Comparison of ENCODE assay signal across 17 cellular contexts in the genomic region with DNA sequence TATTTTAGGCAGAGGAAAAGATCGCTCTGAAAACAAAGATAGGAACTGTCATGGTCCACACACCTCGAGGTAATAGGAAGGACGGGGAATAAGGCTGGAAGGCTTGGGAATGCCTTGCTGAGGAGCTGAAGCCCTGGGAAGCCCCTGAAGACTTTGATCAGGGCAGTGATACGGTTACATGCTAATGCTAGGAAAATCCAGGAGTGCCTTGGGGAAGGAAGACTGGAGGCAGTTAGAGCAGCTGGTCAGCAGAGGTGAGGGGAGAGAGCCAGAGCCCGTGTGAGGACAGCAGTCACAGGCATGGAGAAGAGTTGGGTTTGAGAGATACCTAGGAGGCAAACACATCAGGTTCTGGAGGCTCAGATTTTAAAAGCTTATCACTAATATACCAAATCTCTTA. TPM values are rescaled to one million over a fixed set of nuclear protein-coding genes. Genes with fewer than 3 reads are reported as not detected.
DNase-seq lines count a peak whose midpoint lies in the region; ATAC-seq and TF ChIP-seq lines count a peak whose summit lies in the region.
"Had no signal": no experiment of that assay in that cellular context is flagged by ENCODE, and none has a peak within 500 bp of the region (broad histone marks: within the 10 kb centered on the region; RNA-seq: fewer than 3 reads in every experiment).

No MANE protein-coding gene starts in this region.

- ATAC-seq in WTC11 (no peak), left cardiac atrium (no peak), HG02973 (IDR thresholded peaks at IDR 0.05; ENCODE audit: unreplicated experiment) (no peak)
- no peak for ATAC-seq in stimulated activated memory B cell treated with anti-CD40 and anti-IgM and Interleukin-4, amounts not matched to agents 10 μg/mL and 1 μg/mL and 100 μg/mL, for 72 hours

- TF ChIP-seq POLR2A in breast epithelium (IDR thresholded peaks at IDR 0.05), result no peak

- no peaks in the 10 kb centered on the region for H3K27me3 ChIP-seq in breast epithelium

- intact Hi-C loops in MCF 10A (cut with micrococcal nuclease) (no loop called here), breast epithelium (cut with DNase I; ENCODE audit: low total_unique reads) (no loop called here), left cardiac atrium (cut with DNase I) (no loop called here)

- DNase-seq in MCF 10A (ENCODE audit: unreplicated experiment), result no peak
- no peak for DNase-seq in breast epithelium (ENCODE audit: low spot score in 2 of 2)
- DNase-seq in WTC11 (ENCODE audit: low spot score), result no peak
- DNase-seq in mesothelial cell of epicardium (ENCODE audit: low spot score in 2 of 2, unreplicated experiment in 2 of 2), result no peak
- DNase-seq in NCI-H146 treated with DMSO at 0.1 percent for 48 hours (lab: John Stamatoyannopoulos, UW; ENCODE audit: unreplicated experiment), result no peak
- DNase-seq in left cardiac atrium, result no peak
- DNase-seq: C1 segment of cervical spinal cord, COR-L47, Karpas-422, MM.1S, NCI-H1105 treated with DMSO at 0.1 percent for 48 hours, NCI-H187, NCI-H345, NCI-H69, SHP77 had no signal

- H3K27me3 Mint-ChIP-seq in MCF 10A (ENCODE audit: insufficient read depth, unreplicated experiment) (no peaks in the 10 kb centered on the region), WTC11 (ENCODE audit: low read depth) (no peaks in the 10 kb centered on the region), mesothelial cell of epicardium (ENCODE audit: low read depth) (no peaks in the 10 kb centered on the region)
- no peaks in the 10 kb centered on the region for H3K27me3 Mint-ChIP-seq in stimulated activated memory B cell treated with anti-CD40 and anti-IgM and Interleukin-4, amounts not matched to agents 10 μg/mL and 1 μg/mL and 100 μg/mL, for 72 hours

- H3K36me3 ChIP-seq in breast epithelium, result no peaks in the 10 kb centered on the region

- CTCF ChIA-PET in MCF 10A (lab: Yijun Ruan, JAX) (interaction anchor here (0.6 kb wide), 1 partner anchor 470 kb away, joined by 3 read pairs; no protein-coding TSS in a partner anchor), WTC11 (lab: Charles Lee) (no interaction called here)

- H3K4me3 ChIP-seq in breast epithelium, result no peak overlapping the region

- TF ChIP-seq CTCF in MCF 10A (IDR thresholded peaks at IDR 0.05; ENCODE audit: unreplicated experiment) (no peak), breast epithelium (IDR thresholded peaks at IDR 0.05) (no peak), WTC11 (IDR thresholded peaks at IDR 0.05) (no peak), mesothelial cell of epicardium (IDR thresholded peaks at IDR 0.05; ENCODE audit: unreplicated experiment) (no peak)

- no peak overlapping the region for H3K4me3 Mint-ChIP-seq in MCF 10A (ENCODE audit: unreplicated experiment)
- H3K4me3 Mint-ChIP-seq in WTC11, result no peak overlapping the region
- H3K4me3 Mint-ChIP-seq in mesothelial cell of epicardium, result no peak overlapping the region
- H3K4me3 Mint-ChIP-seq in stimulated activated memory B cell treated with anti-CD40 and anti-IgM and Interleukin-4, amounts not matched to agents 10 μg/mL and 1 μg/mL and 100 μg/mL, for 72 hours, result no peak overlapping the region

- H3K4me1 ChIP-seq in breast epithelium, result no peaks in the 10 kb centered on the region

- H3K9me3 Mint-ChIP-seq in MCF 10A (ENCODE audit: unreplicated experiment), result no peaks in the 10 kb centered on the region
- H3K9me3 Mint-ChIP-seq in WTC11, result no peaks in the 10 kb centered on the region
- no peaks in the 10 kb centered on the region for H3K9me3 Mint-ChIP-seq in mesothelial cell of epicardium
- H3K9me3 Mint-ChIP-seq in stimulated activated memory B cell treated with anti-CD40 and anti-IgM and Interleukin-4, amounts not matched to agents 10 μg/mL and 1 μg/mL and 100 μg/mL, for 72 hours, result no peaks in the 10 kb centered on the region

- POLR2A ChIA-PET in MCF 10A (lab: Yijun Ruan, JAX) (no interaction called here), WTC11 (lab: Charles Lee) (no interaction called here)

- no peak overlapping the region for H3K27ac ChIP-seq in breast epithelium

- H3K36me3 Mint-ChIP-seq in MCF 10A (ENCODE audit: insufficient read depth, unreplicated experiment), result peaks cover 22% of the 10 kb centered on the region
- peaks cover 3% of the 10 kb centered on the region; the same call in 1 of the 2 replicates for H3K36me3 Mint-ChIP-seq in WTC11
- H3K36me3 Mint-ChIP-seq in mesothelial cell of epicardium, result no peaks in the 10 kb centered on the region
- H3K36me3 Mint-ChIP-seq in stimulated activated memory B cell treated with anti-CD40 and anti-IgM and Interleukin-4, amounts not matched to agents 10 μg/mL and 1 μg/mL and 100 μg/mL, for 72 hours, result peaks cover 9% of the 10 kb centered on the region

- BruUV-seq in MCF 10A (replicated peaks; lab: Mats Ljungman, UMichigan), result no TSS peak

- H3K4me1 Mint-ChIP-seq in MCF 10A (ENCODE audit: insufficient read depth, unreplicated experiment) (no peaks in the 10 kb centered on the region), WTC11 (peaks cover 19% of the 10 kb centered on the region), mesothelial cell of epicardium (peaks cover 4% of the 10 kb centered on the region)
- peaks cover 19% of the 10 kb centered on the region for H3K4me1 Mint-ChIP-seq in stimulated activated memory B cell treated with anti-CD40 and anti-IgM and Interleukin-4, amounts not matched to agents 10 μg/mL and 1 μg/mL and 100 μg/mL, for 72 hours

- peak overlapping the region; percentile 33 for H3K27ac Mint-ChIP-seq in MCF 10A (ENCODE audit: low read depth, unreplicated experiment)
- peak overlapping the region; percentile 34; the same call in 1 of the 2 replicates for H3K27ac Mint-ChIP-seq in WTC11
- peak overlapping the region; percentile 33 for H3K27ac Mint-ChIP-seq in mesothelial cell of epicardium
- peak overlapping the region; percentile 43 for H3K27ac Mint-ChIP-seq in stimulated activated memory B cell treated with anti-CD40 and anti-IgM and Interleukin-4, amounts not matched to agents 10 μg/mL and 1 μg/mL and 100 μg/mL, for 72 hours

- no peaks in the 10 kb centered on the region for H3K9me3 ChIP-seq in breast epithelium

TF ChIP-seq in WTC11, 78 proteins besides CTCF, POLR2A, EP300 and RAD21 (continues in another document):
- no peak for TF ChIP-seq ELF4 (CRISPR knock-in tag; IDR thresholded peaks at IDR 0.05; ENCODE audit: low read depth)
- TF ChIP-seq, protein P1, sequence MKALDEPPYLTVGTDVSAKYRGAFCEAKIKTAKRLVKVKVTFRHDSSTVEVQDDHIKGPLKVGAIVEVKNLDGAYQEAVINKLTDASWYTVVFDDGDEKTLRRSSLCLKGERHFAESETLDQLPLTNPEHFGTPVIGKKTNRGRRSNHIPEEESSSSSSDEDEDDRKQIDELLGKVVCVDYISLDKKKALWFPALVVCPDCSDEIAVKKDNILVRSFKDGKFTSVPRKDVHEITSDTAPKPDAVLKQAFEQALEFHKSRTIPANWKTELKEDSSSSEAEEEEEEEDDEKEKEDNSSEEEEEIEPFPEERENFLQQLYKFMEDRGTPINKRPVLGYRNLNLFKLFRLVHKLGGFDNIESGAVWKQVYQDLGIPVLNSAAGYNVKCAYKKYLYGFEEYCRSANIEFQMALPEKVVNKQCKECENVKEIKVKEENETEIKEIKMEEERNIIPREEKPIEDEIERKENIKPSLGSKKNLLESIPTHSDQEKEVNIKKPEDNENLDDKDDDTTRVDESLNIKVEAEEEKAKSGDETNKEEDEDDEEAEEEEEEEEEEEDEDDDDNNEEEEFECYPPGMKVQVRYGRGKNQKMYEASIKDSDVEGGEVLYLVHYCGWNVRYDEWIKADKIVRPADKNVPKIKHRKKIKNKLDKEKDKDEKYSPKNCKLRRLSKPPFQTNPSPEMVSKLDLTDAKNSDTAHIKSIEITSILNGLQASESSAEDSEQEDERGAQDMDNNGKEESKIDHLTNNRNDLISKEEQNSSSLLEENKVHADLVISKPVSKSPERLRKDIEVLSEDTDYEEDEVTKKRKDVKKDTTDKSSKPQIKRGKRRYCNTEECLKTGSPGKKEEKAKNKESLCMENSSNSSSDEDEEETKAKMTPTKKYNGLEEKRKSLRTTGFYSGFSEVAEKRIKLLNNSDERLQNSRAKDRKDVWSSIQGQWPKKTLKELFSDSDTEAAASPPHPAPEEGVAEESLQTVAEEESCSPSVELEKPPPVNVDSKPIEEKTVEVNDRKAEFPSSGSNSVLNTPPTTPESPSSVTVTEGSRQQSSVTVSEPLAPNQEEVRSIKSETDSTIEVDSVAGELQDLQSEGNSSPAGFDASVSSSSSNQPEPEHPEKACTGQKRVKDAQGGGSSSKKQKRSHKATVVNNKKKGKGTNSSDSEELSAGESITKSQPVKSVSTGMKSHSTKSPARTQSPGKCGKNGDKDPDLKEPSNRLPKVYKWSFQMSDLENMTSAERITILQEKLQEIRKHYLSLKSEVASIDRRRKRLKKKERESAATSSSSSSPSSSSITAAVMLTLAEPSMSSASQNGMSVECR (CRISPR knock-in tag; IDR thresholded peaks at IDR 0.05; ENCODE audit: borderline replicate concordance), result no peak
- TF ChIP-seq, protein P2, sequence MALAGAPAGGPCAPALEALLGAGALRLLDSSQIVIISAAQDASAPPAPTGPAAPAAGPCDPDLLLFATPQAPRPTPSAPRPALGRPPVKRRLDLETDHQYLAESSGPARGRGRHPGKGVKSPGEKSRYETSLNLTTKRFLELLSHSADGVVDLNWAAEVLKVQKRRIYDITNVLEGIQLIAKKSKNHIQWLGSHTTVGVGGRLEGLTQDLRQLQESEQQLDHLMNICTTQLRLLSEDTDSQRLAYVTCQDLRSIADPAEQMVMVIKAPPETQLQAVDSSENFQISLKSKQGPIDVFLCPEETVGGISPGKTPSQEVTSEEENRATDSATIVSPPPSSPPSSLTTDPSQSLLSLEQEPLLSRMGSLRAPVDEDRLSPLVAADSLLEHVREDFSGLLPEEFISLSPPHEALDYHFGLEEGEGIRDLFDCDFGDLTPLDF (CRISPR knock-in tag; IDR thresholded peaks at IDR 0.05), result no peak
- no peak for TF ChIP-seq GTF2I (CRISPR knock-in tag; conservative IDR thresholded peaks at IDR 0.05)
- TF ChIP-seq ATF6 (CRISPR knock-in tag; IDR thresholded peaks at IDR 0.05), result no peak

RNA-seq across cellular contexts. Expression of gene YY1, which starts 8.6 kb away (rescaled TPM):
- 66.7 and 73.3 TPM in 2 replicates for total RNA-seq in MCF 10A (2022)
- total RNA-seq in breast epithelium, result 10 to 100 TPM; 46.2 to 61.2 (median 50.6) TPM
- 78.8 to 83.1 TPM (median 81.9 TPM) in 3 replicates for total RNA-seq in WTC11 (2021)
- 89.0 to 94.5 TPM (median 91.9 TPM) in 3 replicates for total RNA-seq in mesothelial cell of epicardium
- total RNA-seq in left cardiac atrium, result 10 to 100 TPM; 41.0 to 45.7 TPM
